Comparison of ENCODE assay signal across 17 cellular contexts in genomic region chr10:132652446-132652845, GRCh38.
DNase-seq lines count a peak whose midpoint lies in the region; ATAC-seq, FAIRE-seq and TF ChIP-seq lines count a peak whose summit lies in the region.
"Had no signal": no experiment of that assay in that cellular context is flagged by ENCODE, and none has a peak within 500 bp of the region (broad histone marks: within the 10 kb centered on the region; RNA-seq: fewer than 3 reads in every experiment).

No MANE protein-coding gene starts in this region.

- TF ChIP-seq CTCF in WTC11 (IDR thresholded peaks at IDR 0.05) (no peak), osteoblast (IDR thresholded peaks at IDR 0.05; ENCODE audit: extremely low read depth, low read depth, low read length) (no peak)

- FAIRE-seq in HTR-8/SVneo (lab: Jason Lieb, UNC), result no peak
- FAIRE-seq: A549, GM19239, HepG2 had no signal

- H3K4me2 ChIP-seq in osteoblast (ENCODE audit: insufficient read depth, low read length), result no peak overlapping the region
- H3K4me2 ChIP-seq: A549, BLaER1 had no signal

- DNase-seq in WTC11 (ENCODE audit: low spot score) (no peak), osteoblast (ENCODE audit: insufficient read length, low spot score, missing footprints) (peak; percentile 52), substantia nigra (lab: John Stamatoyannopoulos, UW) (no peak), hepatic stellate cell (ENCODE audit: low spot score) (no peak), HTR-8/SVneo (ENCODE audit: insufficient read length, low spot score) (no peak)
- no peak for DNase-seq in activated T-cell treated with anti-CD3 and anti-CD28 coated beads, Interleukin-2, amount 50 U/mL, for 24 hours
- DNase-seq: Caco-2; CD8-positive, alpha-beta memory T cell; DND-41; GDM1; GOT3 had no signal

- no peaks in the 10 kb centered on the region for H3K9me3 ChIP-seq in osteoblast (ENCODE audit: low read depth, low read length)
- H3K9me3 ChIP-seq: A549, BLaER1, Caco-2, HAP-1 had no signal

- H3K36me3 Mint-ChIP-seq in IgD-negative memory B cell (peaks cover 4% of the 10 kb centered on the region), WTC11 (no peaks in the 10 kb centered on the region)
- H3K36me3 Mint-ChIP-seq in activated T-cell treated with anti-CD3 and anti-CD28 coated beads, Interleukin-2, amount 50 U/mL, for 24 hours (ENCODE audit: low read depth), result peaks cover 25% of the 10 kb centered on the region

- peaks cover 2 to 5% (median 4%) of the 10 kb centered on the region in 3 donors for H3K4me1 Mint-ChIP-seq in IgD-negative memory B cell
- H3K4me1 Mint-ChIP-seq in WTC11, result no peaks in the 10 kb centered on the region; the same call in 1 of the 2 replicates
- H3K4me1 Mint-ChIP-seq in activated T-cell treated with anti-CD3 and anti-CD28 coated beads, Interleukin-2, amount 50 U/mL, for 24 hours (ENCODE audit: low read depth), result peaks cover 1% of the 10 kb centered on the region

- CTCF ChIA-PET in WTC11 (lab: Charles Lee), result interaction anchor here (0.8 kb wide), 1 partner anchor 141 kb away, joined by 3 read pairs; no protein-coding TSS in a partner anchor

- H2AFZ ChIP-seq in osteoblast (ENCODE audit: low read length), result no peak overlapping the region

- no peaks in the 10 kb centered on the region for H3K9me3 Mint-ChIP-seq in IgD-negative memory B cell
- no peaks in the 10 kb centered on the region for H3K9me3 Mint-ChIP-seq in WTC11
- no peaks in the 10 kb centered on the region for H3K9me3 Mint-ChIP-seq in activated T-cell treated with anti-CD3 and anti-CD28 coated beads, Interleukin-2, amount 50 U/mL, for 24 hours
- H3K9me3 Mint-ChIP-seq: CD8-positive, alpha-beta memory T cell had no signal

- H3K4me1 ChIP-seq in osteoblast (ENCODE audit: insufficient read depth, low read length), result no peaks in the 10 kb centered on the region
- H3K4me1 ChIP-seq: A549, Caco-2 had no signal

- H4K20me1 ChIP-seq in osteoblast (ENCODE audit: insufficient read depth, low read length), result peaks cover 22% of the 10 kb centered on the region

- no peak overlapping the region for H3K27ac ChIP-seq in osteoblast (ENCODE audit: low read depth, low read length)
- H3K27ac ChIP-seq in substantia nigra (ENCODE audit: low read depth, low read length, poor library complexity, severe bottlenecking), result peak overlapping the region; percentile 26
- H3K27ac ChIP-seq: A549, BLaER1 had no signal

- H3K27me3 Mint-ChIP-seq in IgD-negative memory B cell (no peaks in the 10 kb centered on the region), WTC11 (ENCODE audit: low read depth) (no peaks in the 10 kb centered on the region)
- no peaks in the 10 kb centered on the region for H3K27me3 Mint-ChIP-seq in activated T-cell treated with anti-CD3 and anti-CD28 coated beads, Interleukin-2, amount 50 U/mL, for 24 hours

- H3K27me3 ChIP-seq in osteoblast (ENCODE audit: insufficient read depth, low read length), result no peaks in the 10 kb centered on the region
- H3K27me3 ChIP-seq: BLaER1 had no signal

- no peaks in the 10 kb centered on the region for H3K79me2 ChIP-seq in osteoblast (ENCODE audit: insufficient read depth, low read length)

- POLR2A ChIA-PET in WTC11 (lab: Charles Lee), result no interaction called here

- H3K4me3 ChIP-seq in osteoblast (ENCODE audit: insufficient read depth, low read length), result no peak overlapping the region
- H3K4me3 ChIP-seq: A549, BLaER1, HAP-1 had no signal

- no peak for ATAC-seq in WTC11
- ATAC-seq: A549, HepG2 had no signal

- no peak overlapping the region for H3K4me3 Mint-ChIP-seq in IgD-negative memory B cell
- no peak overlapping the region for H3K4me3 Mint-ChIP-seq in WTC11
- no peak overlapping the region for H3K4me3 Mint-ChIP-seq in activated T-cell treated with anti-CD3 and anti-CD28 coated beads, Interleukin-2, amount 50 U/mL, for 24 hours
- H3K4me3 Mint-ChIP-seq: CD8-positive, alpha-beta memory T cell had no signal

- H3K27ac Mint-ChIP-seq in IgD-negative memory B cell (peak overlapping the region in 2 of 3 donors; percentile 74 to 94), WTC11 (peak overlapping the region; percentile 38; the same call in 1 of the 2 replicates)
- H3K27ac Mint-ChIP-seq in activated T-cell treated with anti-CD3 and anti-CD28 coated beads, Interleukin-2, amount 50 U/mL, for 24 hours, result no peak overlapping the region

- no peaks in the 10 kb centered on the region for H3K36me3 ChIP-seq in osteoblast (ENCODE audit: insufficient read depth, low read length)
- H3K36me3 ChIP-seq: HAP-1 had no signal

TF ChIP-seq in WTC11, 78 proteins besides CTCF, POLR2A, EP300 and RAD21:
- TF ChIP-seq ZNF671 (CRISPR knock-in tag; IDR thresholded peaks at IDR 0.05) (no peak), TEAD4 (CRISPR knock-in tag; IDR thresholded peaks at IDR 0.05) (no peak), ZNF317 (CRISPR knock-in tag; IDR thresholded peaks at IDR 0.05; ENCODE audit: borderline replicate concordance, low read depth) (no peak), KAT7 (CRISPR knock-in tag; IDR thresholded peaks at IDR 0.05; ENCODE audit: borderline replicate concordance) (no peak), PREB (CRISPR knock-in tag; IDR thresholded peaks at IDR 0.05; ENCODE audit: borderline replicate concordance) (no peak), RORB (CRISPR knock-in tag; IDR thresholded peaks at IDR 0.05) (no peak), NR1H2 (CRISPR knock-in tag; IDR thresholded peaks at IDR 0.05) (no peak), FOXP1 (CRISPR knock-in tag; IDR thresholded peaks at IDR 0.05; ENCODE audit: borderline replicate concordance) (no peak), GABPB1 (CRISPR knock-in tag; IDR thresholded peaks at IDR 0.05) (no peak), NR3C1 (CRISPR knock-in tag; conservative IDR thresholded peaks at IDR 0.05; ENCODE audit: low read depth) (no peak), GTF2I (CRISPR knock-in tag; conservative IDR thresholded peaks at IDR 0.05) (no peak), ZNF219 (CRISPR knock-in tag; IDR thresholded peaks at IDR 0.05; ENCODE audit: borderline replicate concordance) (no peak), NFATC4 (CRISPR knock-in tag; IDR thresholded peaks at IDR 0.05) (no peak), TP53 (CRISPR knock-in tag; IDR thresholded peaks at IDR 0.05) (no peak), NFYB (CRISPR knock-in tag; conservative IDR thresholded peaks at IDR 0.05; ENCODE audit: low read depth) (no peak), E2F1 (CRISPR knock-in tag; IDR thresholded peaks at IDR 0.05) (no peak), ATF1 (CRISPR knock-in tag; IDR thresholded peaks at IDR 0.05) (no peak)
